ENCODE assay signal across 21 cellular contexts in the genomic region with DNA sequence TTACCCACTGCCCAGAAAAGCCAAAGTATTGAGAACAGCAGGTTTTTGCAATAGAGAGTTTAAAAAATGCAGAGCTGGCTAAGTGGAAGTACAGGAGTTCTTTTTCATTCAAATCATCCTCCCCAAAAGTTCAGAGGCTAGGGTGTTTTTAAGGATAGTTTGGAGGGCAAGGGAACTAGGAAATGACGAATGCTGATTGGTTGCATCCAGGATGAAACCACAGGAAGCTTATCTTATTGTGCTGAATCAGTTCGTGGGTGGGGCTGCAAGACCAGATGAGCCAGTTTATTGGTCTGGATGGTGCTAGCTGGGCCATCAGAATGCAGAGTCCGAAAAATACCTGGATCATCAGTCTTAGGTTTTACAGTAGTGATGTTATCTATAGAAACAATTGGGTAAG.
"Had no signal": no experiment of that assay in that cellular context is flagged by ENCODE, and none has a peak within 500 bp of the region (broad histone marks: within the 10 kb centered on the region; RNA-seq: fewer than 3 reads in every experiment).

No MANE protein-coding gene starts in this region.

- H3K9me3 ChIP-seq: adrenal gland, SJCRH30 had no signal

- H3K4me3 ChIP-seq: adrenal gland, SJCRH30 had no signal

- H3K36me3 ChIP-seq: adrenal gland, SJCRH30 had no signal

- H3K27me3 ChIP-seq: adrenal gland had no signal

- ATAC-seq: activated CD8-positive, alpha-beta T cell treated with anti-CD3 and anti-CD28 coated beads, Interleukin-2, amount 10 ng/mL, durations not matched to agents 7 days and 5 days; Right ventricle myocardium inferior; SK-N-SH treated with all-trans-retinoic acid at 6 μM for 48 hours had no signal

- H3K27ac ChIP-seq: adrenal gland, SJCRH30 had no signal

- DNase-seq: activated CD4-positive, alpha-beta T cell treated with anti-CD3 and anti-CD28 coated beads for 48 hours; activated CD4-positive, alpha-beta T cell treated with anti-CD3 and anti-CD28 coated beads, Interleukin-2, amount 50 U/mL, for 4 hours; activated CD4-positive, CD25-positive, alpha-beta regulatory T cell treated with anti-CD3 and anti-CD28 coated beads, Interleukin-2, amount 50 U/mL, for 72 hours; activated CD8-positive, alpha-beta memory T cell treated with anti-CD3 and anti-CD28 coated beads, Interleukin-2, amount 50 U/mL, for 48 hours; activated CD8-positive, alpha-beta T cell treated with anti-CD3 and anti-CD28 coated beads, Interleukin-2, amount 10 ng/mL, durations not matched to agents 7 days and 5 days; activated naive CD4-positive, alpha-beta T cell treated with anti-CD3 and anti-CD28 coated beads, Interleukin-2, amount 50 U/mL, for 16 hours; activated naive CD8-positive, alpha-beta T cell treated with anti-CD3 and anti-CD28 coated beads, Interleukin-2, amount 10 ng/mL, durations not matched to agents 7 days and 5 days; activated T-cell treated with anti-CD3 and anti-CD28 coated beads, Interleukin-2, amount 50 U/mL, for 1 hour; adrenal gland; anterior cingulate cortex; Karpas-422; MM.1S; NCI-H1105; NCI-H1436 treated with DMSO at 0.1 percent for 48 hours; NCI-H187; NCI-H2081 treated with DMSO at 0.1 percent for 48 hours; NCI-H446; NCI-H524 had no signal

- H3K4me1 ChIP-seq: adrenal gland, SJCRH30 had no signal
